ENCODE assay signal across 10 cellular contexts in the genomic region with DNA sequence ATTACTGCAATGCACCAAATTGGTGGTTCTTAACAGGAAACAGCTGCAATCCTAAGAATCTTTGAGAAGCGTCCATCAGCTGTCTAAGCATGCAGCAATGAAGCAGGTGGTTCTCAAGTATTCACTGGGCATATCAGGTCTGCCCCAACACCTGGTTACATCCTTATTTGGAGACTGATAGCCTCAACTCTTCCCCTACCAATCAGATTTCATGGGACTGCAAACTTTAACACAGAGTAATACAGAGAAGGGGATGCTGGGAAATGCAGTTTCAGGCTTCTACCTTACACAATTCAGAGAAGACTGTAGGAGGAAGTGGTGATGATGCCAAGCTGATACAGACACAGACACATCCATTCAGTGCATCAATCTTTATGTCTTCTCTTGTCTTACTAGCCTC.
DNase-seq lines count a peak whose midpoint lies in the region; ATAC-seq, FAIRE-seq and TF ChIP-seq lines count a peak whose summit lies in the region.
"Had no signal": no experiment of that assay in that cellular context is flagged by ENCODE, and none has a peak within 500 bp of the region (broad histone marks: within the 10 kb centered on the region; RNA-seq: fewer than 3 reads in every experiment).

No MANE protein-coding gene starts in this region.

- H3K36me3 ChIP-seq in OCI-LY3 (replicated peaks; ENCODE audit: low read depth, low read length): peaks cover 9% of the 10 kb centered on the region

- peaks cover 46% of the 10 kb centered on the region for H3K4me1 ChIP-seq in OCI-LY3 (ENCODE audit: low read length)

- H4K20me1 ChIP-seq in OCI-LY3 (ENCODE audit: insufficient read depth, low read length): no peaks in the 10 kb centered on the region

- peaks cover 27% of the 10 kb centered on the region for H3K27me3 ChIP-seq in OCI-LY3 (ENCODE audit: low read depth, low read length)

- no peak for DNase-seq in activated naive CD4-positive, alpha-beta T cell treated with anti-CD3 and anti-CD28 coated beads, Interleukin-2, amount 50 U/mL, for 72 hours (ENCODE audit: low spot score in 2 of 2)
- no peak for DNase-seq in activated naive CD4-positive, alpha-beta T cell treated with anti-CD3 and anti-CD28 coated beads, Interleukin-2, amount 50 U/mL, for 16 hours
- DNase-seq in stimulated activated naive CD8-positive, alpha-beta T cell treated with anti-CD3 and anti-CD28 coated beads, Interleukin-15, amount 100 ng/mL, for 72 hours: no peak
- DNase-seq in D721Med (ENCODE audit: insufficient read length, low spot score) (no peak), DMS79 treated with DMSO at 0.1 percent for 48 hours (lab: John Stamatoyannopoulos, UW) (no peak)
- DNase-seq in activated naive CD4-positive, alpha-beta T cell treated with anti-CD3 and anti-CD28 coated beads, Interleukin-2, amount 10 ng/mL, durations not matched to agents 7 days and 5 days: no peak
- DNase-seq: NCI-H1436, T1000 had no signal

- H3K4me2 ChIP-seq in OCI-LY3 (ENCODE audit: low read length): peak overlapping the region; percentile 70

- ATAC-seq in activated naive CD4-positive, alpha-beta T cell treated with anti-CD3 and anti-CD28 coated beads, Interleukin-2, amount 50 U/mL, for 72 hours: peak; percentile 30 to 71
- peak; percentile 44 for ATAC-seq in HG02981 (IDR thresholded peaks at IDR 0.05; ENCODE audit: unreplicated experiment)
- peak; percentile 85 for ATAC-seq in stimulated activated naive CD8-positive, alpha-beta T cell treated with anti-CD3 and anti-CD28 coated beads, Interleukin-15, amount 100 ng/mL, for 72 hours

- H3K9me3 Mint-ChIP-seq in activated naive CD4-positive, alpha-beta T cell treated with anti-CD3 and anti-CD28 coated beads, Interleukin-2, amount 50 U/mL, for 72 hours: peaks cover 5 to 6% of the 10 kb centered on the region in 2 donors
- peaks cover 6 to 8% of the 10 kb centered on the region in 2 donors for H3K9me3 Mint-ChIP-seq in stimulated activated naive CD8-positive, alpha-beta T cell treated with anti-CD3 and anti-CD28 coated beads, Interleukin-15, amount 100 ng/mL, for 72 hours
- H3K9me3 Mint-ChIP-seq in activated naive CD4-positive, alpha-beta T cell treated with anti-CD3 and anti-CD28 coated beads, Interleukin-2, amount 10 ng/mL, durations not matched to agents 7 days and 5 days: peaks cover 9% of the 10 kb centered on the region

- peaks cover 18% of the 10 kb centered on the region for H3K9me3 ChIP-seq in OCI-LY3 (ENCODE audit: insufficient read depth, low read length)

- peaks cover 0 to 6% of the 10 kb centered on the region in 2 donors for H3K36me3 Mint-ChIP-seq in activated naive CD4-positive, alpha-beta T cell treated with anti-CD3 and anti-CD28 coated beads, Interleukin-2, amount 50 U/mL, for 72 hours
- H3K36me3 Mint-ChIP-seq in activated naive CD4-positive, alpha-beta T cell treated with anti-CD3 and anti-CD28 coated beads, Interleukin-2, amount 10 ng/mL, durations not matched to agents 7 days and 5 days: peaks cover 5% of the 10 kb centered on the region

- CTCF ChIA-PET in activated naive CD4-positive, alpha-beta T cell treated with anti-CD3 and anti-CD28 coated beads, Interleukin-2, amount 10 ng/mL, durations not matched to agents 7 days and 5 days (lab: Charles Lee): interaction anchor here (1.0 to 1.1 kb wide), 2 partner anchors 12 to 238 kb away, joined by 3 to 4 read pairs; no protein-coding TSS in a partner anchor

- peak overlapping the region; percentile 41 for H3K4me3 ChIP-seq in OCI-LY3 (ENCODE audit: low read length)

- H3K79me2 ChIP-seq in OCI-LY3 (ENCODE audit: low read length): no peaks in the 10 kb centered on the region

- H2AFZ ChIP-seq in OCI-LY3 (ENCODE audit: low read depth, low read length): no peak overlapping the region

- no peak for FAIRE-seq in D721Med (lab: Jason Lieb, UNC)

- TF ChIP-seq CTCF in OCI-LY3 (IDR thresholded peaks at IDR 0.05; ENCODE audit: low read depth, low read length) (no peak), D721Med (IDR thresholded peaks at IDR 0.05; ENCODE audit: insufficient read depth, missing control alignments) (no peak)

- H3K27ac Mint-ChIP-seq in activated naive CD4-positive, alpha-beta T cell treated with anti-CD3 and anti-CD28 coated beads, Interleukin-2, amount 50 U/mL, for 72 hours: no peak overlapping the region
- no peak overlapping the region for H3K27ac Mint-ChIP-seq in stimulated activated naive CD8-positive, alpha-beta T cell treated with anti-CD3 and anti-CD28 coated beads, Interleukin-15, amount 100 ng/mL, for 72 hours
- no peak overlapping the region for H3K27ac Mint-ChIP-seq in activated naive CD4-positive, alpha-beta T cell treated with anti-CD3 and anti-CD28 coated beads, Interleukin-2, amount 10 ng/mL, durations not matched to agents 7 days and 5 days

- peak overlapping the region; percentile 67 for H3K27ac ChIP-seq in OCI-LY3 (ENCODE audit: low read length)

- H3K9ac ChIP-seq in OCI-LY3 (ENCODE audit: low read length): no peak overlapping the region

- H3K4me3 Mint-ChIP-seq in stimulated activated naive CD8-positive, alpha-beta T cell treated with anti-CD3 and anti-CD28 coated beads, Interleukin-15, amount 100 ng/mL, for 72 hours: no peak overlapping the region
- no peak overlapping the region for H3K4me3 Mint-ChIP-seq in activated naive CD4-positive, alpha-beta T cell treated with anti-CD3 and anti-CD28 coated beads, Interleukin-2, amount 10 ng/mL, durations not matched to agents 7 days and 5 days

- peaks cover 8% of the 10 kb centered on the region for H3K27me3 Mint-ChIP-seq in stimulated activated naive CD8-positive, alpha-beta T cell treated with anti-CD3 and anti-CD28 coated beads, Interleukin-15, amount 100 ng/mL, for 72 hours
- H3K27me3 Mint-ChIP-seq in activated naive CD4-positive, alpha-beta T cell treated with anti-CD3 and anti-CD28 coated beads, Interleukin-2, amount 10 ng/mL, durations not matched to agents 7 days and 5 days: peaks cover 23% of the 10 kb centered on the region

- peaks cover 11% of the 10 kb centered on the region for H3K4me1 Mint-ChIP-seq in stimulated activated naive CD8-positive, alpha-beta T cell treated with anti-CD3 and anti-CD28 coated beads, Interleukin-15, amount 100 ng/mL, for 72 hours
- peaks cover 19% of the 10 kb centered on the region for H3K4me1 Mint-ChIP-seq in activated naive CD4-positive, alpha-beta T cell treated with anti-CD3 and anti-CD28 coated beads, Interleukin-2, amount 10 ng/mL, durations not matched to agents 7 days and 5 days
